22 cellular contexts compared by ENCODE assay signal in the genomic region with DNA sequence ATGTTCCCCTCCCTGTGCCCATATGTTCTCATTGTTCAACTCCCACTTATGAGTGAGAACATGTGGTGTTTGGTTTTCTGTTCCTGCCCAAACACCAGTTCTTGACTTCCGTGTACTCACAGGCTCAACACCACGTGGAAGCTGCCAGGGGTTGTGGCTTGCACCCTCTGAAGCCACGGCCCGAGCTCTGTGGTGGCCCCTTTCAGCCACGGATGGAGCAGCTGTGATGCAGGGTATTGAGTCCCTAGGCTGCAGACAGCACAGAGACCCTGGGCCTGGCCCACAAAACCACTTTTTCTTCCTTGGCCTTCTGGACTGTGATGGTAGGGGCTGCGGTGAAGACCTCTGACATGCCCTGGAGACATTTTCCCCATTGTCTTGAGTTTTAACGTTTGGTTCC.
"Had no signal": no experiment of that assay in that cellular context is flagged by ENCODE, and none has a peak within 500 bp of the region (broad histone marks: within the 10 kb centered on the region; RNA-seq: fewer than 3 reads in every experiment).

No MANE protein-coding gene starts in this region.

- H3K4me1 Mint-ChIP-seq: mesothelial cell of epicardium; naive thymus-derived CD4-positive, alpha-beta T cell; nephron; neural progenitor cell; stimulated activated naive CD8-positive, alpha-beta T cell treated with anti-CD3 and anti-CD28 coated beads, Interleukin-15, amount 100 ng/mL, for 72 hours had no signal

- H3K4me3 Mint-ChIP-seq: effector memory CD8-positive, alpha-beta T cell; mesothelial cell of epicardium; naive thymus-derived CD4-positive, alpha-beta T cell; nephron; neural progenitor cell; stimulated activated naive CD8-positive, alpha-beta T cell treated with anti-CD3 and anti-CD28 coated beads, Interleukin-15, amount 100 ng/mL, for 72 hours had no signal

- H3K27me3 Mint-ChIP-seq: stimulated activated naive CD8-positive, alpha-beta T cell treated with anti-CD3 and anti-CD28 coated beads, Interleukin-15, amount 100 ng/mL, for 72 hours had no signal

- H3K36me3 Mint-ChIP-seq: mesothelial cell of epicardium had no signal

- DNase-seq: dermis blood vessel endothelial cell; effector memory CD8-positive, alpha-beta T cell; foreskin keratinocyte; heart left ventricle; left cardiac atrium; left lung; mesenchymal stem cell; mucosa of descending colon; naive thymus-derived CD4-positive, alpha-beta T cell; nucleus accumbens; stimulated activated CD4-positive, alpha-beta T cell treated with anti-CD3 and anti-CD28 coated beads, Interleukin-12 subunit alpha, Interleukin-12 subunit beta, amount 100 ng/mL, for 4 hours; stimulated activated CD4-positive, alpha-beta T cell treated with anti-CD3 and anti-CD28 coated beads, Interleukin-1b, Interleukin-23, amount 100 ng/mL, for 48 hours; stimulated activated CD4-positive, alpha-beta T cell treated with anti-CD3 and anti-CD28 coated beads, Interleukin-4, amount 100 ng/mL, for 1 hour; stimulated activated CD8-positive, alpha-beta memory T cell treated with anti-CD3 and anti-CD28 coated beads, Interleukin-4, amount 100 ng/mL, for 48 hours; stimulated activated naive CD4-positive, alpha-beta T cell; stimulated activated naive CD8-positive, alpha-beta T cell treated with anti-CD3 and anti-CD28 coated beads, Interleukin-15, amount 100 ng/mL, for 72 hours; trophoblast cell had no signal

- H3K27ac Mint-ChIP-seq: effector memory CD8-positive, alpha-beta T cell; mesothelial cell of epicardium; naive thymus-derived CD4-positive, alpha-beta T cell; nephron; neural progenitor cell; stimulated activated naive CD8-positive, alpha-beta T cell treated with anti-CD3 and anti-CD28 coated beads, Interleukin-15, amount 100 ng/mL, for 72 hours had no signal

- ATAC-seq: effector memory CD8-positive, alpha-beta T cell; foreskin keratinocyte; gastroesophageal sphincter; heart left ventricle; left cardiac atrium; left lung; mucosa of descending colon; naive thymus-derived CD4-positive, alpha-beta T cell; sciatic nerve; stimulated activated naive CD8-positive, alpha-beta T cell treated with anti-CD3 and anti-CD28 coated beads, Interleukin-15, amount 100 ng/mL, for 72 hours had no signal

- H3K9me3 Mint-ChIP-seq: nephron had no signal
